In genomic region chr7:156096806-156097538, GRCh38 we compare ENCODE assay signal across 23 cellular contexts.
DNase-seq lines count a peak whose midpoint lies in the region; ATAC-seq lines count a peak whose summit lies in the region.
"Had no signal": no experiment of that assay in that cellular context is flagged by ENCODE, and none has a peak within 500 bp of the region (broad histone marks: within the 10 kb centered on the region; RNA-seq: fewer than 3 reads in every experiment).

No MANE protein-coding gene starts in this region.

- H2BK15ac ChIP-seq in neuronal stem cell (ENCODE audit: low read length): peak overlapping the region; percentile 43

- peak; percentile 8 for DNase-seq in activated CD4-positive, alpha-beta T cell treated with anti-CD3 and anti-CD28 coated beads for 48 hours
- DNase-seq in activated CD4-positive, alpha-beta T cell treated with anti-CD3 and anti-CD28 coated beads for 1 hour: no peak
- peak; percentile 16 for DNase-seq in Karpas-422
- DNase-seq in dermis blood vessel endothelial cell: peak; percentile 17
- DNase-seq in neuronal stem cell (ENCODE audit: low spot score): no peak
- no peak for DNase-seq in inferior parietal cortex (ENCODE audit: extremely low spot score)
- DNase-seq: 8988T; DMS153; GOT3; hippocampal formation; NCI-H146; NCI-H2171 treated with DMSO at 0.1 percent for 48 hours; NCI-H524; NK-92 treated with Interleukin-12 subunit alpha and Interleukin-12 subunit beta, amount 100 ng/mL, for 24 hours; psoas muscle; SIG-M5; upper lobe of left lung had no signal

- H3K14ac ChIP-seq in neuronal stem cell (ENCODE audit: low read length): no peak overlapping the region

- no peaks in the 10 kb centered on the region for H4K20me1 ChIP-seq in Karpas-422 (ENCODE audit: insufficient read depth, low read depth, low read length)

- peak overlapping the region; percentile 22 for H3K23ac ChIP-seq in neuronal stem cell (ENCODE audit: low read depth, low read length, poor library complexity)

- H2AFZ ChIP-seq in Karpas-422 (ENCODE audit: low read length) (no peak overlapping the region), neuronal stem cell (ENCODE audit: low read length) (no peak overlapping the region)
- H2AFZ ChIP-seq: neural progenitor cell had no signal

- no peak overlapping the region for H4K8ac ChIP-seq in neuronal stem cell (ENCODE audit: low read depth, low read length)

- H3K9me2 ChIP-seq in Karpas-422 (replicated peaks; ENCODE audit: insufficient read depth, low read length): no peaks in the 10 kb centered on the region

- WGBS in neuronal stem cell (ENCODE audit: extremely low coverage in 2 of 2, insufficient read length in 2 of 2, insufficient replicate concordance in 1 of 2), 2 donors: no CpG with 5 or more reads among the region's 19 CpGs

- H3K4me3 ChIP-seq in Karpas-422 (ENCODE audit: low read length): no peak overlapping the region
- H3K4me3 ChIP-seq in neuronal stem cell (ENCODE audit: low read length in 2 of 2): no peak overlapping the region
- H3K4me3 ChIP-seq: coronary artery, gastroesophageal sphincter, lung, neural progenitor cell, psoas muscle, upper lobe of left lung had no signal

- no peaks in the 10 kb centered on the region for H3K79me1 ChIP-seq in neuronal stem cell (ENCODE audit: low read depth, low read length)

- H2BK120ac ChIP-seq in neuronal stem cell (ENCODE audit: low read depth, low read length): no peak overlapping the region

- no peak overlapping the region for H3K4me2 ChIP-seq in Karpas-422 (ENCODE audit: low read depth, low read length, poor library complexity, severe bottlenecking)
- H3K4me2 ChIP-seq in neuronal stem cell (ENCODE audit: insufficient read depth, low read length, poor library complexity, severe bottlenecking): no peak overlapping the region
- H3K4me2 ChIP-seq: neural progenitor cell had no signal

- no peaks in the 10 kb centered on the region for H3K4me1 ChIP-seq in Karpas-422 (ENCODE audit: low read length)
- peaks cover 0 to 10% of the 10 kb centered on the region in 2 donors for H3K4me1 ChIP-seq in neuronal stem cell (ENCODE audit: control insufficient read depth in 2 of 2, insufficient read depth in 1 of 2, low read depth in 1 of 2, low read length in 2 of 2)
- H3K4me1 ChIP-seq: gastroesophageal sphincter, psoas muscle, upper lobe of left lung had no signal

- no peak overlapping the region for H2BK5ac ChIP-seq in neuronal stem cell (ENCODE audit: low read length)

- H3K9me3 ChIP-seq in Karpas-422 (ENCODE audit: low read length) (peaks cover 3% of the 10 kb centered on the region; the same call in 1 of the 2 replicates), neuronal stem cell (replicated peaks in 1 of 2; ENCODE audit: control insufficient read depth in 2 of 2, insufficient read depth in 1 of 2, low read depth in 1 of 2, low read length in 2 of 2) (peaks cover 0 to 3% of the 10 kb centered on the region in 2 donors)
- H3K9me3 ChIP-seq: gastroesophageal sphincter, psoas muscle, upper lobe of left lung had no signal

- no peaks in the 10 kb centered on the region for H3K79me2 ChIP-seq in Karpas-422 (ENCODE audit: low read length)

- H4K91ac ChIP-seq in neuronal stem cell (ENCODE audit: low read depth, low read length, poor library complexity): no peak overlapping the region

- ATAC-seq in activated CD4-positive, CD25-positive, alpha-beta regulatory T cell treated with anti-CD3 and anti-CD28 coated beads, Interleukin-2, amount 50 U/mL, for 24 hours: no peak
- ATAC-seq in GM18909 (IDR thresholded peaks at IDR 0.05; ENCODE audit: poor library complexity, unreplicated experiment): no peak
- ATAC-seq: gastroesophageal sphincter, psoas muscle had no signal

- peak overlapping the region; percentile 86 for H2AK5ac ChIP-seq in neuronal stem cell (ENCODE audit: low read depth, low read length)

- H3K27me3 ChIP-seq in Karpas-422 (ENCODE audit: low read length) (no peaks in the 10 kb centered on the region), neuronal stem cell (ENCODE audit: control insufficient read depth in 3 of 3, insufficient read depth in 3 of 3, low read depth in 1 of 3, low read length in 3 of 3) (peaks cover 0 to 2% (median 0%) of the 10 kb centered on the region in 3 experiments)
- H3K27me3 ChIP-seq: neural progenitor cell, upper lobe of left lung had no signal

- H3K18ac ChIP-seq in neuronal stem cell (ENCODE audit: low read length): peak overlapping the region; percentile 6

- H3K9ac ChIP-seq in Karpas-422 (ENCODE audit: low read length) (no peak overlapping the region), neuronal stem cell (ENCODE audit: low read depth, low read length, poor library complexity) (no peak overlapping the region)
- H3K9ac ChIP-seq: neural progenitor cell had no signal

- H3K27ac ChIP-seq in Karpas-422 (ENCODE audit: low read length): no peak overlapping the region
- H3K27ac ChIP-seq in neuronal stem cell (replicated peaks; ENCODE audit: low read length): no peak overlapping the region
- H3K27ac ChIP-seq: coronary artery, gastroesophageal sphincter, neural progenitor cell, psoas muscle, upper lobe of left lung had no signal

- H3K36me3 ChIP-seq in Karpas-422 (ENCODE audit: insufficient read depth, low read length) (no peaks in the 10 kb centered on the region), neuronal stem cell (replicated peaks in 1 of 2; ENCODE audit: control insufficient read depth in 2 of 2, insufficient read depth in 2 of 2, low read length in 2 of 2) (no peaks in the 10 kb centered on the region)
- H3K36me3 ChIP-seq: gastroesophageal sphincter, neural progenitor cell, upper lobe of left lung had no signal

- H3K4ac ChIP-seq in neuronal stem cell (ENCODE audit: low read length): no peak overlapping the region

- H2BK12ac ChIP-seq in neuronal stem cell (ENCODE audit: low read length): no peak overlapping the region

Comparison
In these comparisons a context has a peak if more than half of its experiments do, and no peak if none do; other contexts are left out.
1. DNase-seq: peak in activated CD4-positive, alpha-beta T cell treated with anti-CD3 and anti-CD28 coated beads for 48 hours (single experiment), Karpas-422 (single experiment) and dermis blood vessel endothelial cell (single experiment); none in activated CD4-positive, alpha-beta T cell treated with anti-CD3 and anti-CD28 coated beads for 1 hour (single experiment), neuronal stem cell (single experiment) and inferior parietal cortex (single experiment).